In the genomic region with DNA sequence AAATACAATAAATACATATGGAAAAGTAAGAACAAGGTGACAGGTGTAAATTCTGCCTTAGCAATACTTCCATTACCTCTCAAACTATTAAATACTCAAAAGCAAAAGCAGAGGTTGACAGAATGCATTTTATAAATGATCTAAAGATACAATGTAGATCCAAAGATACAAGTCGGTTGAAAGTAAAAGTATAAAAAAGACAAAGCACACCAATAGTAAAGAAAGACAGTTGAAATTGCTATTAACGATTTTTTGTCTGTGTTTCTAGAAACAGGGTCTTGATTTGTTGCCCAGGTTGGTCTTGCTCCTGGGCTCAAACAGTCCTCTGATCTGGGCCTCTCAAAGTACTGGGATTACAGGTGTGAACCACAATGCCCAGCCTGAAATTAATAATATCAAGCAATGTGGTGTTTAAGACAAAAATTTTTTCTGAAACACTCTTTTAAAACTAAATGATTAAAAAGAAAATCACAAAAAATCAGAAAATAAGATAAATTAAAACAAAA, we compare ENCODE assay signal across 32 cellular contexts. TPM values are rescaled to one million over a fixed set of nuclear protein-coding genes. Genes with fewer than 3 reads are reported as not detected.
"Had no signal": no experiment of that assay in that cellular context is flagged by ENCODE, and none has a peak within 500 bp of the region (broad histone marks: within the 10 kb centered on the region; RNA-seq: fewer than 3 reads in every experiment).

No MANE protein-coding gene starts in this region.

- H3K27ac ChIP-seq: neural progenitor cell, ovary, parathyroid adenoma, psoas muscle, skin epidermis, spleen, suprapubic skin, testis, tibial artery, transverse colon, upper lobe of right lung, uterus had no signal

- H3K36me3 ChIP-seq: neural progenitor cell, ovary, spleen, suprapubic skin, tibial artery, transverse colon, upper lobe of right lung, uterus had no signal

- H3K27me3 ChIP-seq: testis had no signal

- H3K9me3 ChIP-seq: psoas muscle, suprapubic skin, testis, upper lobe of right lung had no signal

- DNase-seq: natural killer cell; occipital lobe; ovary; posterior cingulate gyrus; psoas muscle; right cardiac atrium; spleen; stimulated activated CD4-positive, alpha-beta T cell treated with anti-CD3 and anti-CD28 coated beads, Interleukin-12 subunit alpha, Interleukin-12 subunit beta, amount 100 ng/mL, for 4 hours; stimulated activated CD4-positive, alpha-beta T cell treated with anti-CD3 and anti-CD28 coated beads, Interleukin-1b, Interleukin-23, amount 100 ng/mL, for 48 hours; stimulated activated CD4-positive, alpha-beta T cell treated with anti-CD3 and anti-CD28 coated beads, Interleukin-4, amount 100 ng/mL, for 1 hour; stimulated activated CD4-positive, alpha-beta T cell treated with anti-CD3 and anti-CD28 coated beads, Interleukin-4, amount 100 ng/mL, for 4 hours; stimulated activated CD8-positive, alpha-beta memory T cell treated with anti-CD3 and anti-CD28 coated beads, Interleukin-4, amount 100 ng/mL, for 48 hours; stimulated activated naive CD4-positive, alpha-beta T cell; stimulated activated naive CD8-positive, alpha-beta T cell treated with anti-CD3 and anti-CD28 coated beads, Interleukin-15, amount 100 ng/mL, for 72 hours; stimulated activated naive CD8-positive, alpha-beta T cell treated with anti-CD3 and anti-CD28 coated beads, Interleukin-15, Interleukin-2, amounts not matched to agents 100 U/mL and 50 U/mL, for 24 hours; substantia nigra; testis; tibial artery; transverse colon; upper lobe of right lung; uterus had no signal

- ATAC-seq: natural killer cell; psoas muscle; right cardiac atrium; stimulated activated memory B cell treated with anti-CD40 and anti-IgM and Interleukin-4, amounts not matched to agents 10 μg/mL and 1 μg/mL and 100 μg/mL, for 72 hours; stimulated activated naive CD8-positive, alpha-beta T cell treated with anti-CD3 and anti-CD28 coated beads, Interleukin-15, amount 100 ng/mL, for 72 hours; stimulated activated naive CD8-positive, alpha-beta T cell treated with anti-CD3 and anti-CD28 coated beads, Interleukin-15, Interleukin-2, amounts not matched to agents 100 U/mL and 50 U/mL, for 24 hours had no signal

- H3K9ac ChIP-seq: neural progenitor cell, parathyroid adenoma had no signal

- H3K4me1 ChIP-seq: neural progenitor cell, parathyroid adenoma, uterus had no signal

- H2AFZ ChIP-seq: neural progenitor cell, parathyroid adenoma had no signal

- H3K79me2 ChIP-seq: parathyroid adenoma had no signal

- H3K4me2 ChIP-seq: neural progenitor cell, smooth muscle cell had no signal

- H3K4me3 ChIP-seq: neural progenitor cell, ovary, psoas muscle, skin epidermis, smooth muscle cell, spleen, suprapubic skin, testis, tibial artery, transverse colon, upper lobe of right lung, uterus had no signal

RNA-seq across cellular contexts. Expression of a gene that starts 23.9 kb away (rescaled TPM):
- total RNA-seq: sciatic nerve, transverse colon, uterus had no signal

RNA-seq across cellular contexts. Expression of a gene that starts 37.7 kb away (rescaled TPM):
- total RNA-seq: natural killer cell, osteoblast, ovary, progenitor cell of endocrine pancreas, psoas muscle, right cardiac atrium, sciatic nerve, spleen, transverse colon, upper lobe of right lung, urinary bladder, uterus had no signal
- polyA plus RNA-seq: neural cell, ovary, right cardiac atrium, spleen, urinary bladder had no signal

RNA-seq across cellular contexts. Expression of a gene that starts 45.8 kb away (rescaled TPM):
- total RNA-seq: progenitor cell of endocrine pancreas, spleen, transverse colon had no signal
